18 cellular contexts compared by ENCODE assay signal in the genomic region with DNA sequence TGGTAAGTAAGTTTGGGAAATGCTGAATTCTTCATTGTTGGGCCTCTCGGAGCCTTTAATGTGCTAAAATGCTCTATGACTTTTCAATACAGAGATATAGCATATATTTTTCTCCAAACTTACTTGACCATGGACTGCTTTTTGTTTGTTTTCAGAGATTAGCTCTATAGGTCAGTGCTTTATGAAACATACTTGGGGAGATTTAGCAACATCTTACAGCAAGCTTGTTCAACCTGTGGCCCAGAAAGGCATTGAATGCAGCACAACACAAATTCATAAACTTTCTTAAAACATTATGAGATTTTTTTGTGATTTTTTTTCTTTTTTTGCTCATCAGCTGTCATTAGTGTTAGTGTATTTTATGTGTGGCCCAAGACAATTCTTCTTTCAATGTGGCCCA. TPM values are rescaled to one million over a fixed set of nuclear protein-coding genes. Genes with fewer than 3 reads are reported as not detected.
A peak's percentile ranks its signal among the peaks of the same experiment; 100 is the strongest.
DNase-seq lines count a peak whose midpoint lies in the region; ATAC-seq and TF ChIP-seq lines count a peak whose summit lies in the region.
"Had no signal": no experiment of that assay in that cellular context is flagged by ENCODE, and none has a peak within 500 bp of the region (broad histone marks: within the 10 kb centered on the region; RNA-seq: fewer than 3 reads in every experiment).

No MANE protein-coding gene starts in this region.

- H4K20me1 ChIP-seq in GM23338 (replicated peaks; ENCODE audit: insufficient read depth): no peaks in the 10 kb centered on the region

- no peaks in the 10 kb centered on the region for H3K27me3 ChIP-seq in GM23338 (ENCODE audit: insufficient read depth)

- H3K9me2 ChIP-seq in GM23338 (ENCODE audit: insufficient read depth): no peaks in the 10 kb centered on the region; the same call in 1 of the 2 replicates

- no peak for ATAC-seq in GM23338
- ATAC-seq in stimulated activated naive CD8-positive, alpha-beta T cell treated with anti-CD3 and anti-CD28 coated beads, Interleukin-15, Interleukin-2, amounts not matched to agents 100 U/mL and 50 U/mL, for 24 hours: no peak
- no peak for ATAC-seq in activated CD8-positive, alpha-beta T cell treated with anti-CD3 and anti-CD28 coated beads, Interleukin-2, amount 10 ng/mL, durations not matched to agents 7 days and 5 days

- H3K36me3 ChIP-seq in GM23338 (ENCODE audit: insufficient read depth): no peaks in the 10 kb centered on the region
- H3K36me3 ChIP-seq: BE2C, HAP-1 had no signal

- CTCF ChIA-PET in activated CD8-positive, alpha-beta T cell treated with anti-CD3 and anti-CD28 coated beads, Interleukin-2, amount 10 ng/mL, durations not matched to agents 7 days and 5 days (lab: Charles Lee): interaction anchor here (1.0 kb wide), 1 partner anchor 206 kb away, joined by 3 read pairs; no protein-coding TSS in a partner anchor

- no peaks in the 10 kb centered on the region for H3F3A ChIP-seq in GM23338 (replicated peaks; ENCODE audit: low read depth)

- peaks cover 10% of the 10 kb centered on the region; the same call in 2 of the 3 replicates for H3K4me1 Mint-ChIP-seq in GM23338
- no peaks in the 10 kb centered on the region for H3K4me1 Mint-ChIP-seq in activated CD8-positive, alpha-beta T cell treated with anti-CD3 and anti-CD28 coated beads, Interleukin-2, amount 10 ng/mL, durations not matched to agents 7 days and 5 days (ENCODE audit: low read depth)
- H3K4me1 Mint-ChIP-seq: CD4-positive, CD25-positive, alpha-beta regulatory T cell; CD8-positive, alpha-beta memory T cell; IgD-negative memory B cell had no signal

- POLR2A ChIA-PET in activated CD8-positive, alpha-beta T cell treated with anti-CD3 and anti-CD28 coated beads, Interleukin-2, amount 10 ng/mL, durations not matched to agents 7 days and 5 days (lab: Charles Lee): interaction anchor here (0.6 kb wide), 1 partner anchor 13 kb away, joined by 3 read pairs; no protein-coding TSS in a partner anchor

- H3K4me2 ChIP-seq in GM23338: 0 out of 2 replicates have a peak overlapping the region, but pooled peaks have one; percentile 27

- no peak for DNase-seq in GM23338 (ENCODE audit: low spot score)
- peak; percentile 55 for DNase-seq in iris pigment epithelial cell (ENCODE audit: low read depth)
- DNase-seq in stimulated activated naive CD8-positive, alpha-beta T cell treated with anti-CD3 and anti-CD28 coated beads, Interleukin-15, Interleukin-2, amounts not matched to agents 100 U/mL and 50 U/mL, for 24 hours: no peak
- no peak for DNase-seq in NK-92 (lab: John Stamatoyannopoulos, UW; ENCODE audit: unreplicated experiment)
- DNase-seq in NCI-H774 (lab: John Stamatoyannopoulos, UW): no peak
- DNase-seq in activated CD8-positive, alpha-beta T cell treated with anti-CD3 and anti-CD28 coated beads, Interleukin-2, amount 10 ng/mL, durations not matched to agents 7 days and 5 days: no peak
- DNase-seq: ACHN; BE2C; C1 segment of cervical spinal cord; CD4-positive, CD25-positive, alpha-beta regulatory T cell; CD8-positive, alpha-beta memory T cell; COR-L47 had no signal

- no peak overlapping the region for H3K4me3 ChIP-seq in GM23338
- H3K4me3 ChIP-seq: HAP-1 had no signal

- H2AFZ ChIP-seq in GM23338: no peak overlapping the region

- TF ChIP-seq CTCF in 22Rv1 (IDR thresholded peaks at IDR 0.05): no peak
- no peak for TF ChIP-seq CTCF in GM23338 (conservative IDR thresholded peaks at IDR 0.05; ENCODE audit: low read depth in 2 of 2)
- TF ChIP-seq CTCF in VCaP (conservative IDR thresholded peaks at IDR 0.05): no peak

- H3K27ac ChIP-seq in 22Rv1 (peak overlapping the region; percentile 55), GM23338 (ENCODE audit: low read depth) (no peak overlapping the region), VCaP (peak overlapping the region; percentile 61)

- peaks cover 1% of the 10 kb centered on the region for H3K27me3 Mint-ChIP-seq in GM23338 (ENCODE audit: insufficient read depth, low read depth, poor library complexity)
- H3K27me3 Mint-ChIP-seq in activated CD8-positive, alpha-beta T cell treated with anti-CD3 and anti-CD28 coated beads, Interleukin-2, amount 10 ng/mL, durations not matched to agents 7 days and 5 days (ENCODE audit: low read depth): peaks cover 10% of the 10 kb centered on the region

- H3K4me3 Mint-ChIP-seq in GM23338: no peak overlapping the region
- no peak overlapping the region for H3K4me3 Mint-ChIP-seq in activated CD8-positive, alpha-beta T cell treated with anti-CD3 and anti-CD28 coated beads, Interleukin-2, amount 10 ng/mL, durations not matched to agents 7 days and 5 days
- H3K4me3 Mint-ChIP-seq: CD4-positive, CD25-positive, alpha-beta regulatory T cell; CD8-positive, alpha-beta memory T cell; IgD-negative memory B cell had no signal

- H3K36me3 Mint-ChIP-seq in GM23338 (ENCODE audit: low read depth): no peaks in the 10 kb centered on the region
- H3K36me3 Mint-ChIP-seq in activated CD8-positive, alpha-beta T cell treated with anti-CD3 and anti-CD28 coated beads, Interleukin-2, amount 10 ng/mL, durations not matched to agents 7 days and 5 days (ENCODE audit: low read depth): no peaks in the 10 kb centered on the region
- H3K36me3 Mint-ChIP-seq: CD4-positive, CD25-positive, alpha-beta regulatory T cell; CD8-positive, alpha-beta memory T cell; IgD-negative memory B cell had no signal

- H3K79me2 ChIP-seq in GM23338 (replicated peaks; ENCODE audit: insufficient read depth): no peaks in the 10 kb centered on the region

- H3K27ac Mint-ChIP-seq in GM23338: no peak overlapping the region
- H3K27ac Mint-ChIP-seq in activated CD8-positive, alpha-beta T cell treated with anti-CD3 and anti-CD28 coated beads, Interleukin-2, amount 10 ng/mL, durations not matched to agents 7 days and 5 days: no peak overlapping the region
- H3K27ac Mint-ChIP-seq: CD4-positive, CD25-positive, alpha-beta regulatory T cell; CD8-positive, alpha-beta memory T cell; IgD-negative memory B cell had no signal

- H3K9me3 Mint-ChIP-seq in GM23338: no peaks in the 10 kb centered on the region
- no peaks in the 10 kb centered on the region for H3K9me3 Mint-ChIP-seq in activated CD8-positive, alpha-beta T cell treated with anti-CD3 and anti-CD28 coated beads, Interleukin-2, amount 10 ng/mL, durations not matched to agents 7 days and 5 days (ENCODE audit: insufficient read depth)
- H3K9me3 Mint-ChIP-seq: CD4-positive, CD25-positive, alpha-beta regulatory T cell; CD8-positive, alpha-beta memory T cell; IgD-negative memory B cell had no signal

- H3K4me1 ChIP-seq in GM23338 (ENCODE audit: insufficient read depth): peaks cover 14% of the 10 kb centered on the region
- H3K4me1 ChIP-seq: BE2C had no signal

TF ChIP-seq in GM23338, 12 proteins besides CTCF, POLR2A, EP300 and RAD21 (continues in another document):
- no peak for TF ChIP-seq EZH2 (IDR thresholded peaks at IDR 0.05; ENCODE audit: low read depth, unreplicated experiment)
- TF ChIP-seq, protein P1, sequence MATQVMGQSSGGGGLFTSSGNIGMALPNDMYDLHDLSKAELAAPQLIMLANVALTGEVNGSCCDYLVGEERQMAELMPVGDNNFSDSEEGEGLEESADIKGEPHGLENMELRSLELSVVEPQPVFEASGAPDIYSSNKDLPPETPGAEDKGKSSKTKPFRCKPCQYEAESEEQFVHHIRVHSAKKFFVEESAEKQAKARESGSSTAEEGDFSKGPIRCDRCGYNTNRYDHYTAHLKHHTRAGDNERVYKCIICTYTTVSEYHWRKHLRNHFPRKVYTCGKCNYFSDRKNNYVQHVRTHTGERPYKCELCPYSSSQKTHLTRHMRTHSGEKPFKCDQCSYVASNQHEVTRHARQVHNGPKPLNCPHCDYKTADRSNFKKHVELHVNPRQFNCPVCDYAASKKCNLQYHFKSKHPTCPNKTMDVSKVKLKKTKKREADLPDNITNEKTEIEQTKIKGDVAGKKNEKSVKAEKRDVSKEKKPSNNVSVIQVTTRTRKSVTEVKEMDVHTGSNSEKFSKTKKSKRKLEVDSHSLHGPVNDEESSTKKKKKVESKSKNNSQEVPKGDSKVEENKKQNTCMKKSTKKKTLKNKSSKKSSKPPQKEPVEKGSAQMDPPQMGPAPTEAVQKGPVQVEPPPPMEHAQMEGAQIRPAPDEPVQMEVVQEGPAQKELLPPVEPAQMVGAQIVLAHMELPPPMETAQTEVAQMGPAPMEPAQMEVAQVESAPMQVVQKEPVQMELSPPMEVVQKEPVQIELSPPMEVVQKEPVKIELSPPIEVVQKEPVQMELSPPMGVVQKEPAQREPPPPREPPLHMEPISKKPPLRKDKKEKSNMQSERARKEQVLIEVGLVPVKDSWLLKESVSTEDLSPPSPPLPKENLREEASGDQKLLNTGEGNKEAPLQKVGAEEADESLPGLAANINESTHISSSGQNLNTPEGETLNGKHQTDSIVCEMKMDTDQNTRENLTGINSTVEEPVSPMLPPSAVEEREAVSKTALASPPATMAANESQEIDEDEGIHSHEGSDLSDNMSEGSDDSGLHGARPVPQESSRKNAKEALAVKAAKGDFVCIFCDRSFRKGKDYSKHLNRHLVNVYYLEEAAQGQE (IDR thresholded peaks at IDR 0.05; ENCODE audit: unreplicated experiment): no peak
- no peak for TF ChIP-seq NANOG (IDR thresholded peaks at IDR 0.05; ENCODE audit: borderline replicate concordance)

RNA-seq across cellular contexts. Expression of a gene that starts 1.0 kb away (rescaled TPM):
- total RNA-seq in GM23338 (2014; rRNA removed; shearing (Covaris generic)): not detected in 2 replicates
- not detected in 2 replicates for polyA plus RNA-seq in GM23338 (2016; fragmentation: Nextera tagmentation; extraction: Ambion mirVana)
- total RNA-seq in activated CD8-positive, alpha-beta T cell treated with anti-CD3 and anti-CD28 coated beads, Interleukin-2, amount 10 ng/mL, durations not matched to agents 7 days and 5 days: not detected
- total RNA-seq: A172; CD4-positive, CD25-positive, alpha-beta regulatory T cell; CD8-positive, alpha-beta memory T cell; H4 had no signal
- polyA plus RNA-seq: CD4-positive, CD25-positive, alpha-beta regulatory T cell; CD8-positive, alpha-beta memory T cell; IgD-negative memory B cell had no signal

RNA-seq across cellular contexts. Expression of a gene that starts 10.2 kb away (rescaled TPM):
- total RNA-seq in GM23338 (2014; rRNA removed; shearing (Covaris generic)): not detected in 2 replicates
- not detected in 2 replicates for polyA plus RNA-seq in GM23338 (2016; fragmentation: Nextera tagmentation; extraction: Ambion mirVana)
- not detected for total RNA-seq in activated CD8-positive, alpha-beta T cell treated with anti-CD3 and anti-CD28 coated beads, Interleukin-2, amount 10 ng/mL, durations not matched to agents 7 days and 5 days
- total RNA-seq: A172; CD4-positive, CD25-positive, alpha-beta regulatory T cell; CD8-positive, alpha-beta memory T cell; H4 had no signal
- polyA plus RNA-seq: CD4-positive, CD25-positive, alpha-beta regulatory T cell; CD8-positive, alpha-beta memory T cell; IgD-negative memory B cell had no signal

RNA-seq across cellular contexts. Expression of a gene that starts 16.0 kb away (rescaled TPM):
- not detected in 2 replicates for total RNA-seq in GM23338 (2014; rRNA removed; shearing (Covaris generic))
- not detected in 2 replicates for polyA plus RNA-seq in GM23338 (2016; fragmentation: Nextera tagmentation; extraction: Ambion mirVana)
- not detected for total RNA-seq in activated CD8-positive, alpha-beta T cell treated with anti-CD3 and anti-CD28 coated beads, Interleukin-2, amount 10 ng/mL, durations not matched to agents 7 days and 5 days
- total RNA-seq: A172; CD4-positive, CD25-positive, alpha-beta regulatory T cell; CD8-positive, alpha-beta memory T cell; H4 had no signal
- polyA plus RNA-seq: CD4-positive, CD25-positive, alpha-beta regulatory T cell; CD8-positive, alpha-beta memory T cell; IgD-negative memory B cell had no signal

RNA-seq across cellular contexts. Expression of a gene that starts 17.1 kb away (rescaled TPM):
- not detected in 2 replicates for total RNA-seq in GM23338 (2014; rRNA removed; shearing (Covaris generic))
- polyA plus RNA-seq in GM23338 (2016; fragmentation: Nextera tagmentation; extraction: Ambion mirVana): not detected in 2 replicates
- not detected for total RNA-seq in activated CD8-positive, alpha-beta T cell treated with anti-CD3 and anti-CD28 coated beads, Interleukin-2, amount 10 ng/mL, durations not matched to agents 7 days and 5 days
- total RNA-seq: A172; CD4-positive, CD25-positive, alpha-beta regulatory T cell; CD8-positive, alpha-beta memory T cell had no signal
- polyA plus RNA-seq: CD4-positive, CD25-positive, alpha-beta regulatory T cell; CD8-positive, alpha-beta memory T cell; IgD-negative memory B cell had no signal

RNA-seq across cellular contexts. Expression of a gene that starts 20.1 kb away (rescaled TPM):
- total RNA-seq in GM23338 (2014; rRNA removed; shearing (Covaris generic)): not detected in 2 replicates
- polyA plus RNA-seq in GM23338 (2016; fragmentation: Nextera tagmentation; extraction: Ambion mirVana): not detected in 2 replicates
- total RNA-seq in activated CD8-positive, alpha-beta T cell treated with anti-CD3 and anti-CD28 coated beads, Interleukin-2, amount 10 ng/mL, durations not matched to agents 7 days and 5 days: not detected
- total RNA-seq: A172; CD4-positive, CD25-positive, alpha-beta regulatory T cell; CD8-positive, alpha-beta memory T cell; H4 had no signal
- polyA plus RNA-seq: CD4-positive, CD25-positive, alpha-beta regulatory T cell; CD8-positive, alpha-beta memory T cell; IgD-negative memory B cell had no signal
